Comparison of ENCODE assay signal across 1 cellular context in genomic region chr17:82698974-82699442, GRCh38.
TF ChIP-seq lines count a peak whose summit lies in the region.

No MANE protein-coding gene starts in this region.

TF ChIP-seq in endothelial cell of umbilical vein, 7 proteins besides CTCF, POLR2A, EP300 and RAD21:
- no peak for TF ChIP-seq GATA2 (IDR thresholded peaks at IDR 0.05; ENCODE audit: insufficient read depth, insufficient read length, low read depth, low read length)
- peak; percentile 14 for TF ChIP-seq MAX (IDR thresholded peaks at IDR 0.05; ENCODE audit: insufficient read depth, insufficient read length)
- no peak for TF ChIP-seq FOS (IDR thresholded peaks at IDR 0.05; ENCODE audit: borderline replicate concordance, insufficient read depth, low read length)
